10 cellular contexts compared by ENCODE assay signal in the genomic region with DNA sequence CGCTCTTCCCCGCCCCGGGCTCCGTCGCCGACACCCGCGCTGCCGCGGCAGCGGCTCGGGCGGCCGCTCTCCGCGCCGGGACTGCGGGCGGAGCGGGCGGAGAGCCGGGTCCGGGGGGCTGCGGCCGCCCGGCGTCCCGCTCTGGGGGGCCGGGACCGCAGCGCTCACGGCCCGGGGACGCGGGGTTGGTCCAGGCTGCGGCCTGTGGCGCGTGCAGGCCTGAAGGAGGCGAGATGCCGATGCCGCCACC. TPM values are rescaled to one million over a fixed set of nuclear protein-coding genes. Genes with fewer than 3 reads are reported as not detected.
DNase-seq lines count a peak whose midpoint lies in the region; ATAC-seq and TF ChIP-seq lines count a peak whose summit lies in the region.
"Had no signal": no experiment of that assay in that cellular context is flagged by ENCODE, and none has a peak within 500 bp of the region (broad histone marks: within the 10 kb centered on the region; RNA-seq: fewer than 3 reads in every experiment).

No MANE protein-coding gene starts in this region.

- no peaks in the 10 kb centered on the region for H3K9me3 Mint-ChIP-seq in progenitor cell of endocrine pancreas (ENCODE audit: low read depth)
- H3K9me3 Mint-ChIP-seq: IgD-negative memory B cell, nephron had no signal

- TF ChIP-seq CTCF in GM12873 (IDR thresholded peaks at IDR 0.05; ENCODE audit: insufficient read depth, low read depth, low read length, missing control alignments) = peak; percentile 15
- no peak for TF ChIP-seq CTCF in right atrium auricular region (IDR thresholded peaks at IDR 0.05)
- no peak for TF ChIP-seq CTCF in progenitor cell of endocrine pancreas (IDR thresholded peaks at IDR 0.05; ENCODE audit: unreplicated experiment)

- peaks cover 0 to 4% of the 10 kb centered on the region in 2 donors for H3K4me1 ChIP-seq in right atrium auricular region
- peaks cover 19% of the 10 kb centered on the region for H3K4me1 ChIP-seq in skeletal muscle satellite cell (ENCODE audit: control insufficient read depth, insufficient read depth, low read length)

- no peaks in the 10 kb centered on the region for H3K27me3 Mint-ChIP-seq in progenitor cell of endocrine pancreas
- H3K27me3 Mint-ChIP-seq: IgD-negative memory B cell had no signal

- H3K4me3 ChIP-seq in SK-N-MC (peak overlapping the region; percentile 99), right atrium auricular region (peak overlapping the region; percentile 87 to 95), skeletal muscle satellite cell (ENCODE audit: low read length) (peak overlapping the region; percentile 79)

- DNase-seq in SK-N-MC (ENCODE audit: low read depth, low spot score) = no peak
- DNase-seq in right atrium auricular region (ENCODE audit: low spot score) = no peak
- DNase-seq in ecto neural progenitor cell (ENCODE audit: low spot score) = no peak
- DNase-seq in progenitor cell of endocrine pancreas (ENCODE audit: low spot score, unreplicated experiment) = no peak

- H3K4me2 ChIP-seq in skeletal muscle satellite cell (ENCODE audit: low read length) = peak overlapping the region; percentile 97

- peaks cover 26% of the 10 kb centered on the region for H3K4me1 Mint-ChIP-seq in progenitor cell of endocrine pancreas (ENCODE audit: low read depth)

- H3K36me3 Mint-ChIP-seq in progenitor cell of endocrine pancreas (ENCODE audit: insufficient read depth) = no peaks in the 10 kb centered on the region
- H3K36me3 Mint-ChIP-seq: IgD-negative memory B cell had no signal

- no peaks in the 10 kb centered on the region for H3K27me3 ChIP-seq in right atrium auricular region
- no peaks in the 10 kb centered on the region for H3K27me3 ChIP-seq in skeletal muscle satellite cell (ENCODE audit: control insufficient read depth, insufficient read depth, low read length)

- H3K27ac Mint-ChIP-seq in progenitor cell of endocrine pancreas = no peak overlapping the region

- no peaks in the 10 kb centered on the region for H3K36me3 ChIP-seq in SK-N-MC (ENCODE audit: insufficient read depth, low read length)
- H3K36me3 ChIP-seq in right atrium auricular region = no peaks in the 10 kb centered on the region
- H3K36me3 ChIP-seq in skeletal muscle satellite cell (ENCODE audit: insufficient read depth, low read length) = no peaks in the 10 kb centered on the region

- no peak overlapping the region for H3K27ac ChIP-seq in SK-N-MC
- H3K27ac ChIP-seq in right atrium auricular region = peak overlapping the region; percentile 94 to 97

- no peaks in the 10 kb centered on the region for H3K9me3 ChIP-seq in SK-N-MC (ENCODE audit: low read depth, low read length)
- no peaks in the 10 kb centered on the region for H3K9me3 ChIP-seq in right atrium auricular region
- no peaks in the 10 kb centered on the region for H3K9me3 ChIP-seq in skeletal muscle satellite cell (replicated peaks; ENCODE audit: low read length)

- H3K4me3 Mint-ChIP-seq in progenitor cell of endocrine pancreas (ENCODE audit: low read depth) = no peak overlapping the region

- H3K9ac ChIP-seq in SK-N-MC (ENCODE audit: insufficient read length) (peak overlapping the region; percentile 79), skeletal muscle satellite cell (ENCODE audit: low read depth, low read length) (peak overlapping the region; percentile 81)

- ATAC-seq in GM19023 (IDR thresholded peaks at IDR 0.05; ENCODE audit: unreplicated experiment) (no peak), HG02981 (IDR thresholded peaks at IDR 0.05; ENCODE audit: unreplicated experiment) (no peak)

RNA-seq across cellular contexts. Expression of gene GALNT7, which starts 0.5 kb away (rescaled TPM):
- total RNA-seq in right atrium auricular region (1 to 10 TPM; 5.4 to 6.5 TPM), progenitor cell of endocrine pancreas (65.6 and 67.8 TPM in 2 replicates)
- total RNA-seq in skeletal muscle satellite cell (2012; rRNA removed) = 23.2 and 27.4 TPM in 2 replicates
